Comparison of ENCODE assay signal across 2 cellular contexts in the genomic region with DNA sequence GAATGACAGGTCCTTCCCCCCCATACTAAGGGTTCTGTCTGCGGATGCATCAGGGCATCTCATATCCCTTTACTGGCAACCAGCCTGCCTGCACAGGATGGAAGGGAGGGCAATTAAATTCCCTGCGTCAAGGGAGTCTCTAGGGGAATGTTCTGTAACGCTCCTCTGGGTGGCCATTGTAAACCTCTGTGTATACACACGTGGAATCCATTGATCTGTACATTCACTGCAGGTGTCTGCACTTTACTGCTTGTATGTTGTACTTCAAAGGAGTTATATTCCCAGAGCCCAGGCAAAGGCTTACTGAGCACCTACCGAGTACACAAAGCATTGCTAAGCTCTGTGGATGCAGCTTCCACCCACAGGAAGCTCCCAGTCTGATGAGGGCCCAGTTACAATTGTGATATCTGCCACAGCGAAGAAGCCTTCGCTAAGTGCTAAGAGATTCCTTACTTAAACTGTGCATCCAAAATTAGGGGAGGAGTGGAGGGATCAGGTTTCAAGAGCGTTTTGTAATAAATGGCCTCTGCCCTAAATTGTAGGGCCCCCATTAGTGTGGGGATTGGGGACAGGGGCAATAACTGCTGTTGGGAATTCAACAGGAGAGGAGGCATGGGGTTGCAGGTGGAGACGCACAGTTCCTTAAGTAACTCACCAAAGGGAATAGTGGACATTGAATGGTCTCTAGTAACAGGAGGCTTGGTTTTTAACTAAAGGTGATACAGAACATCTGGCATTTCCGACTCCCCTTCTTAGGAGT.
TF ChIP-seq lines count a peak whose summit lies in the region.

No MANE protein-coding gene starts in this region.

TF ChIP-seq in SK-N-SH, 30 proteins besides CTCF, POLR2A, EP300 and RAD21 (continued from another document):
- TF ChIP-seq, protein P1, sequence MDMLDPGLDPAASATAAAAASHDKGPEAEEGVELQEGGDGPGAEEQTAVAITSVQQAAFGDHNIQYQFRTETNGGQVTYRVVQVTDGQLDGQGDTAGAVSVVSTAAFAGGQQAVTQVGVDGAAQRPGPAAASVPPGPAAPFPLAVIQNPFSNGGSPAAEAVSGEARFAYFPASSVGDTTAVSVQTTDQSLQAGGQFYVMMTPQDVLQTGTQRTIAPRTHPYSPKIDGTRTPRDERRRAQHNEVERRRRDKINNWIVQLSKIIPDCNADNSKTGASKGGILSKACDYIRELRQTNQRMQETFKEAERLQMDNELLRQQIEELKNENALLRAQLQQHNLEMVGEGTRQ (IDR thresholded peaks at IDR 0.05; ENCODE audit: borderline replicate concordance, low read depth, low read length), result no peak
- TF ChIP-seq POLR2AphosphoS5 (IDR thresholded peaks at IDR 0.05; ENCODE audit: low read depth, low read length) (no peak), TAF1 (IDR thresholded peaks at IDR 0.05; ENCODE audit: borderline replicate concordance, low read depth, low read length) (no peak), SIN3A (IDR thresholded peaks at IDR 0.05; ENCODE audit: borderline replicate concordance, low read depth, low read length) (no peak), CHD2 (IDR thresholded peaks at IDR 0.05; ENCODE audit: low read length, partially characterized antibody) (no peak), JUND (IDR thresholded peaks at IDR 0.05) (no peak)
- TF ChIP-seq, protein P2, sequence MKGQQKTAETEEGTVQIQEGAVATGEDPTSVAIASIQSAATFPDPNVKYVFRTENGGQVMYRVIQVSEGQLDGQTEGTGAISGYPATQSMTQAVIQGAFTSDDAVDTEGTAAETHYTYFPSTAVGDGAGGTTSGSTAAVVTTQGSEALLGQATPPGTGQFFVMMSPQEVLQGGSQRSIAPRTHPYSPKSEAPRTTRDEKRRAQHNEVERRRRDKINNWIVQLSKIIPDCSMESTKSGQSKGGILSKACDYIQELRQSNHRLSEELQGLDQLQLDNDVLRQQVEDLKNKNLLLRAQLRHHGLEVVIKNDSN (IDR thresholded peaks at IDR 0.05; ENCODE audit: borderline replicate concordance, low read depth), result no peak
- TF ChIP-seq, protein P3, sequence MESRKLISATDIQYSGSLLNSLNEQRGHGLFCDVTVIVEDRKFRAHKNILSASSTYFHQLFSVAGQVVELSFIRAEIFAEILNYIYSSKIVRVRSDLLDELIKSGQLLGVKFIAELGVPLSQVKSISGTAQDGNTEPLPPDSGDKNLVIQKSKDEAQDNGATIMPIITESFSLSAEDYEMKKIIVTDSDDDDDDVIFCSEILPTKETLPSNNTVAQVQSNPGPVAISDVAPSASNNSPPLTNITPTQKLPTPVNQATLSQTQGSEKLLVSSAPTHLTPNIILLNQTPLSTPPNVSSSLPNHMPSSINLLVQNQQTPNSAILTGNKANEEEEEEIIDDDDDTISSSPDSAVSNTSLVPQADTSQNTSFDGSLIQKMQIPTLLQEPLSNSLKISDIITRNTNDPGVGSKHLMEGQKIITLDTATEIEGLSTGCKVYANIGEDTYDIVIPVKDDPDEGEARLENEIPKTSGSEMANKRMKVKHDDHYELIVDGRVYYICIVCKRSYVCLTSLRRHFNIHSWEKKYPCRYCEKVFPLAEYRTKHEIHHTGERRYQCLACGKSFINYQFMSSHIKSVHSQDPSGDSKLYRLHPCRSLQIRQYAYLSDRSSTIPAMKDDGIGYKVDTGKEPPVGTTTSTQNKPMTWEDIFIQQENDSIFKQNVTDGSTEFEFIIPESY (IDR thresholded peaks at IDR 0.05; ENCODE audit: borderline replicate concordance, low read depth), result no peak

TF ChIP-seq in SK-N-SH treated with all-trans-retinoic acid at 6 μM for 48 hours, 23 proteins besides CTCF, POLR2A, EP300 and RAD21 (continued from another document):
- TF ChIP-seq, protein P4, sequence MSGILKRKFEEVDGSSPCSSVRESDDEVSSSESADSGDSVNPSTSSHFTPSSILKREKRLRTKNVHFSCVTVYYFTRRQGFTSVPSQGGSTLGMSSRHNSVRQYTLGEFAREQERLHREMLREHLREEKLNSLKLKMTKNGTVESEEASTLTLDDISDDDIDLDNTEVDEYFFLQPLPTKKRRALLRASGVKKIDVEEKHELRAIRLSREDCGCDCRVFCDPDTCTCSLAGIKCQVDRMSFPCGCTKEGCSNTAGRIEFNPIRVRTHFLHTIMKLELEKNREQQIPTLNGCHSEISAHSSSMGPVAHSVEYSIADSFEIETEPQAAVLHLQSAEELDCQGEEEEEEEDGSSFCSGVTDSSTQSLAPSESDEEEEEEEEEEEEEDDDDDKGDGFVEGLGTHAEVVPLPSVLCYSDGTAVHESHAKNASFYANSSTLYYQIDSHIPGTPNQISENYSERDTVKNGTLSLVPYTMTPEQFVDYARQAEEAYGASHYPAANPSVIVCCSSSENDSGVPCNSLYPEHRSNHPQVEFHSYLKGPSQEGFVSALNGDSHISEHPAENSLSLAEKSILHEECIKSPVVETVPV (CRISPR knock-in tag; IDR thresholded peaks at IDR 0.05), result no peak
- TF ChIP-seq OSR1 (CRISPR knock-in tag; IDR thresholded peaks at IDR 0.05), result no peak
- TF ChIP-seq, protein P5, sequence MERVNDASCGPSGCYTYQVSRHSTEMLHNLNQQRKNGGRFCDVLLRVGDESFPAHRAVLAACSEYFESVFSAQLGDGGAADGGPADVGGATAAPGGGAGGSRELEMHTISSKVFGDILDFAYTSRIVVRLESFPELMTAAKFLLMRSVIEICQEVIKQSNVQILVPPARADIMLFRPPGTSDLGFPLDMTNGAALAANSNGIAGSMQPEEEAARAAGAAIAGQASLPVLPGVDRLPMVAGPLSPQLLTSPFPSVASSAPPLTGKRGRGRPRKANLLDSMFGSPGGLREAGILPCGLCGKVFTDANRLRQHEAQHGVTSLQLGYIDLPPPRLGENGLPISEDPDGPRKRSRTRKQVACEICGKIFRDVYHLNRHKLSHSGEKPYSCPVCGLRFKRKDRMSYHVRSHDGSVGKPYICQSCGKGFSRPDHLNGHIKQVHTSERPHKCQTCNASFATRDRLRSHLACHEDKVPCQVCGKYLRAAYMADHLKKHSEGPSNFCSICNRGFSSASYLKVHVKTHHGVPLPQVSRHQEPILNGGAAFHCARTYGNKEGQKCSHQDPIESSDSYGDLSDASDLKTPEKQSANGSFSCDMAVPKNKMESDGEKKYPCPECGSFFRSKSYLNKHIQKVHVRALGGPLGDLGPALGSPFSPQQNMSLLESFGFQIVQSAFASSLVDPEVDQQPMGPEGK (CRISPR knock-in tag; IDR thresholded peaks at IDR 0.05; ENCODE audit: borderline replicate concordance), result no peak
- TF ChIP-seq ZNF70 (CRISPR knock-in tag; IDR thresholded peaks at IDR 0.05), result no peak
- TF ChIP-seq BACH2 (CRISPR knock-in tag; IDR thresholded peaks at IDR 0.05; ENCODE audit: borderline replicate concordance), result no peak
- no peak for TF ChIP-seq ZC3H10 (CRISPR knock-in tag; IDR thresholded peaks at IDR 0.05)
- no peak for TF ChIP-seq ZFP30 (CRISPR knock-in tag; IDR thresholded peaks at IDR 0.05)
- TF ChIP-seq, protein P6, sequence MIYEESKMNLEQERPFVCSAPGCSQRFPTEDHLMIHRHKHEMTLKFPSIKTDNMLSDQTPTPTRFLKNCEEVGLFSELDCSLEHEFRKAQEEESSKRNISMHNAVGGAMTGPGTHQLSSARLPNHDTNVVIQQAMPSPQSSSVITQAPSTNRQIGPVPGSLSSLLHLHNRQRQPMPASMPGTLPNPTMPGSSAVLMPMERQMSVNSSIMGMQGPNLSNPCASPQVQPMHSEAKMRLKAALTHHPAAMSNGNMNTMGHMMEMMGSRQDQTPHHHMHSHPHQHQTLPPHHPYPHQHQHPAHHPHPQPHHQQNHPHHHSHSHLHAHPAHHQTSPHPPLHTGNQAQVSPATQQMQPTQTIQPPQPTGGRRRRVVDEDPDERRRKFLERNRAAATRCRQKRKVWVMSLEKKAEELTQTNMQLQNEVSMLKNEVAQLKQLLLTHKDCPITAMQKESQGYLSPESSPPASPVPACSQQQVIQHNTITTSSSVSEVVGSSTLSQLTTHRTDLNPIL (CRISPR knock-in tag; IDR thresholded peaks at IDR 0.05; ENCODE audit: low read depth), result no peak
- no peak for TF ChIP-seq CSDC2 (CRISPR knock-in tag; IDR thresholded peaks at IDR 0.05)
- TF ChIP-seq ISL1 (CRISPR knock-in tag; IDR thresholded peaks at IDR 0.05), result no peak
- TF ChIP-seq TCF4 (CRISPR knock-in tag; IDR thresholded peaks at IDR 0.05; ENCODE audit: borderline replicate concordance), result no peak
- TF ChIP-seq, protein P7, sequence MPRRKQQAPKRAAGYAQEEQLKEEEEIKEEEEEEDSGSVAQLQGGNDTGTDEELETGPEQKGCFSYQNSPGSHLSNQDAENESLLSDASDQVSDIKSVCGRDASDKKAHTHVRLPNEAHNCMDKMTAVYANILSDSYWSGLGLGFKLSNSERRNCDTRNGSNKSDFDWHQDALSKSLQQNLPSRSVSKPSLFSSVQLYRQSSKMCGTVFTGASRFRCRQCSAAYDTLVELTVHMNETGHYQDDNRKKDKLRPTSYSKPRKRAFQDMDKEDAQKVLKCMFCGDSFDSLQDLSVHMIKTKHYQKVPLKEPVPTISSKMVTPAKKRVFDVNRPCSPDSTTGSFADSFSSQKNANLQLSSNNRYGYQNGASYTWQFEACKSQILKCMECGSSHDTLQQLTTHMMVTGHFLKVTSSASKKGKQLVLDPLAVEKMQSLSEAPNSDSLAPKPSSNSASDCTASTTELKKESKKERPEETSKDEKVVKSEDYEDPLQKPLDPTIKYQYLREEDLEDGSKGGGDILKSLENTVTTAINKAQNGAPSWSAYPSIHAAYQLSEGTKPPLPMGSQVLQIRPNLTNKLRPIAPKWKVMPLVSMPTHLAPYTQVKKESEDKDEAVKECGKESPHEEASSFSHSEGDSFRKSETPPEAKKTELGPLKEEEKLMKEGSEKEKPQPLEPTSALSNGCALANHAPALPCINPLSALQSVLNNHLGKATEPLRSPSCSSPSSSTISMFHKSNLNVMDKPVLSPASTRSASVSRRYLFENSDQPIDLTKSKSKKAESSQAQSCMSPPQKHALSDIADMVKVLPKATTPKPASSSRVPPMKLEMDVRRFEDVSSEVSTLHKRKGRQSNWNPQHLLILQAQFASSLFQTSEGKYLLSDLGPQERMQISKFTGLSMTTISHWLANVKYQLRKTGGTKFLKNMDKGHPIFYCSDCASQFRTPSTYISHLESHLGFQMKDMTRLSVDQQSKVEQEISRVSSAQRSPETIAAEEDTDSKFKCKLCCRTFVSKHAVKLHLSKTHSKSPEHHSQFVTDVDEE (CRISPR knock-in tag; IDR thresholded peaks at IDR 0.05), result no peak
- TF ChIP-seq GLIS3 (CRISPR knock-in tag; IDR thresholded peaks at IDR 0.05), result no peak
- no peak for TF ChIP-seq ZFP3 (CRISPR knock-in tag; IDR thresholded peaks at IDR 0.05)
